Comparison of ENCODE assay signal across 2 cellular contexts in the genomic region with DNA sequence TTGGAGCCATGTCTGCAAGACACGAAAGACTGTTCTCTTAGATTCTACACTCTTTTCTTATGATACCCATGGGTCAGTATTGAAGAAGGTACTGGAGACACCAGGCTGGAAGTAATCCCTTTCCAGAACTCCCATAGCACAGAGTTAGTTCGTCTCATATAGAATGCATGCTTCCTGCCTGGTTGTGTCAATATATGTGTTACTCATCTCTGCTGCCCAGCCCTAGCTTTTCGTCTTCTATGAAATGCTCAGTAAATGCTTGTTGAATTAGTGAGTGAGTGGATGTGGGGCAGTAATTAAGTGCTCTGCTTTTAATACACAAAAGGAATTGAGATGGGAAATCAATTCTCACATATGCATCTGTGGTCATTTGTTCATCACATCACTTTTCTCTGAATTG.
TF ChIP-seq lines count a peak whose summit lies in the region.

No MANE protein-coding gene starts in this region.

TF ChIP-seq in A549, 52 proteins besides CTCF, POLR2A, EP300 and RAD21 (continued from another document):
- no peak for TF ChIP-seq MAZ (IDR thresholded peaks at IDR 0.05; ENCODE audit: borderline replicate concordance, low read depth, low read length)
- no peak for TF ChIP-seq HOXB5 (CRISPR knock-in tag; IDR thresholded peaks at IDR 0.05)
- TF ChIP-seq CBX2 (IDR thresholded peaks at IDR 0.05; ENCODE audit: borderline replicate concordance, low read depth), result no peak
- no peak for TF ChIP-seq CHD4 (IDR thresholded peaks at IDR 0.05; ENCODE audit: borderline replicate concordance)
- TF ChIP-seq CHD2 (IDR thresholded peaks at IDR 0.05; ENCODE audit: low read length, partially characterized antibody), result no peak
- TF ChIP-seq, protein P1, sequence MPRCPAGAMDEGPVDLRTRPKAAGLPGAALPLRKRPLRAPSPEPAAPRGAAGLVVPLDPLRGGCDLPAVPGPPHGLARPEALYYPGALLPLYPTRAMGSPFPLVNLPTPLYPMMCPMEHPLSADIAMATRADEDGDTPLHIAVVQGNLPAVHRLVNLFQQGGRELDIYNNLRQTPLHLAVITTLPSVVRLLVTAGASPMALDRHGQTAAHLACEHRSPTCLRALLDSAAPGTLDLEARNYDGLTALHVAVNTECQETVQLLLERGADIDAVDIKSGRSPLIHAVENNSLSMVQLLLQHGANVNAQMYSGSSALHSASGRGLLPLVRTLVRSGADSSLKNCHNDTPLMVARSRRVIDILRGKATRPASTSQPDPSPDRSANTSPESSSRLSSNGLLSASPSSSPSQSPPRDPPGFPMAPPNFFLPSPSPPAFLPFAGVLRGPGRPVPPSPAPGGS (IDR thresholded peaks at IDR 0.05), result no peak
- TF ChIP-seq ZNF302 (CRISPR knock-in tag; IDR thresholded peaks at IDR 0.05), result no peak
- no peak for TF ChIP-seq RFX5 (IDR thresholded peaks at IDR 0.05)
- no peak for TF ChIP-seq HDAC2 (IDR thresholded peaks at IDR 0.05)

TF ChIP-seq in SK-N-SH treated with all-trans-retinoic acid at 6 μM for 48 hours, 23 proteins besides CTCF, POLR2A, EP300 and RAD21 (continued from another document):
- TF ChIP-seq ZNF8 (CRISPR knock-in tag; IDR thresholded peaks at IDR 0.05) (no peak), OSR1 (CRISPR knock-in tag; IDR thresholded peaks at IDR 0.05) (no peak)
